Comparison of ENCODE assay signal across 1 cellular context in the genomic region with DNA sequence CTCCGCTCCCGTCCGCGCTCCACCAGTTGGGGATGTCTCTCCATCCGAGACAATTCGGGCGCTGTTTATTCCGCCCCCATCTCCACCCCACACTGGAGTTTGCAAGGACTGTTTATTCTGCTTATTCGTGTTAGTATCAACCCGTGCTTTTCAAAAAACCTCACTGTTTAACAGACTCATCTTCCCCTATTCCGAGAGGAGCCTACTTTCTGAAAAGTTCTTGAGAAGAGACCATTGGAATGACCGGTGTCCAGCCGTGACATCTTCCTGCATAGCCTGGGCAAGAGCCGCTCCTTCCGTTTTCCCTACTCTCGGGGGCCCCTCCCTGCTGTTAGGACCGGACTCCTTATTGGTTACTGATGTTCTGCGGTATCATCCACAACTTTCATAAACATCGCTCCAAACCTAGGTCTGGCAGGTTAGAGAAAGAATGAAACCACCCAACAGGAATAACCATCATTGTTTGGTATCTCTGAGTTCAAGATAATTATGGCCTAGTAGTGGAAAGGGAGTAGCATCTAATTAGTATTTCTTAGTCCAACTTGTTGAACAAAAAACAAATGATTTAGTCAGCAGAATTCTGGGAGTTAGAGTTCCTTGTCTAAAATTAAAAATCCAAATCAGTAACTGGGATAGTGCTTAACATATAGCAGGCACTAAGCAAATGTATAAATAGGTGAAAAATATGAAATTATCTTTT.
TF ChIP-seq lines count a peak whose summit lies in the region.

No MANE protein-coding gene starts in this region.

TF ChIP-seq in GM23338, 12 proteins besides CTCF, POLR2A, EP300 and RAD21:
- TF ChIP-seq JUNB (IDR thresholded peaks at IDR 0.05; ENCODE audit: unreplicated experiment) (no peak), POLR2AphosphoS5 (IDR thresholded peaks at IDR 0.05; ENCODE audit: low read depth) (peak; percentile 69)
